ENCODE assay signal across 11 cellular contexts in genomic region chr20:14700641-14700965, GRCh38.
DNase-seq lines count a peak whose midpoint lies in the region; ATAC-seq lines count a peak whose summit lies in the region.
"Had no signal": no experiment of that assay in that cellular context is flagged by ENCODE, and none has a peak within 500 bp of the region (broad histone marks: within the 10 kb centered on the region; RNA-seq: fewer than 3 reads in every experiment).

No MANE protein-coding gene starts in this region.

- DNase-seq in EH (ENCODE audit: low read depth) (peak; percentile 22), NCI-H69 (lab: John Stamatoyannopoulos, UW) (peak; percentile 51), iris pigment epithelial cell (ENCODE audit: low read depth) (peak; percentile 3), NCI-H446 treated with DMSO at 0.1 percent for 48 hours (lab: John Stamatoyannopoulos, UW) (no peak), cerebellum (ENCODE audit: low spot score) (no peak), NCI-H2227 (lab: John Stamatoyannopoulos, UW; ENCODE audit: unreplicated experiment) (no peak), NCI-H128 (lab: John Stamatoyannopoulos, UW; ENCODE audit: unreplicated experiment) (no peak)
- DNase-seq: C1 segment of cervical spinal cord, PC-9, spleen had no signal

- ATAC-seq in GM21529 (IDR thresholded peaks at IDR 0.05; ENCODE audit: unreplicated experiment), result peak; percentile 44

Comparison
In these comparisons a context has a peak if more than half of its experiments do, and no peak if none do; other contexts are left out.
1. DNase-seq: peak in EH (single experiment), NCI-H69 (single experiment) and iris pigment epithelial cell (single experiment); none in NCI-H446 treated with DMSO at 0.1 percent for 48 hours (single experiment), cerebellum (single experiment), NCI-H2227 (single experiment) and NCI-H128 (single experiment).